Comparison of ENCODE assay signal across 8 cellular contexts in the genomic region with DNA sequence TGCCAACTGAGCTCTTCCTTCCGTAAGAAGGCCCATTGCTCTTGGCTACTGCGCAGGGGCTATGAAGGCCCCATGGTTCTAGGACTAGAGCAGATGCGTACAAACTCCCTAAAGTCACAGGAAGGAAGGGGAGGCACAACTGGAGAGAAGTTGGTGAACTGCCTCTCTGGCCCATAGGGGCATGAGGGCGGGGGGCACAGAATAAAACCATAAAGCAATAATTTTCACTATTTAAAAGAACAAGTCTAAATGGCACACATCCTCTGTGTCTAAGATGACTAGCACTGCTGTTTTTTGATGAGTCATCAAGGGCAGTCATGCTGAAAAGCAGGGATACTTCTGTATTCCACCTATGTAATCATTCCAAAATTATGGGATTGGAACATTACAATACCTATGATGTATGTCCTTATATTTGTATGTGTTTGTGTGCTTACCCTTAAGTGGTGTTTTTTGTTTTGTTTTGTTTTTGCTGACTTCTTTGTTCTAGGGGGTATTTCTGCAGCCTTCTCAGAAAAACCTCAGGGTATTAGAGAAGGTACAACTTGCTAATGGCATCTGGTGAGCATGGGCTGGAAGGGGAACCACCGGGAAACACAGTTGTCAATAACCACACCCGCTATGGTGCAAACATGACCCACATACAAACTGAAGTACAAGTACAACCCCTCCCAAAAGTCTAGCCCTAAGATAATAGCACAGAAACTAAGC. TPM values are rescaled to one million over a fixed set of nuclear protein-coding genes. Genes with fewer than 3 reads are reported as not detected.
A peak's percentile ranks its signal among the peaks of the same experiment; 100 is the strongest.
DNase-seq lines count a peak whose midpoint lies in the region; ATAC-seq lines count a peak whose summit lies in the region.

No MANE protein-coding gene starts in this region.

- peaks cover 78% of the 10 kb centered on the region for H3K4me1 Mint-ChIP-seq in activated T-cell treated with anti-CD3 and anti-CD28 coated beads, Interleukin-2, amount 50 U/mL, for 24 hours (ENCODE audit: low read depth)
- peaks cover 88% of the 10 kb centered on the region for H3K4me1 Mint-ChIP-seq in stimulated activated naive CD8-positive, alpha-beta T cell treated with anti-CD3 and anti-CD28 coated beads, Interleukin-15, Interleukin-2, amounts not matched to agents 100 ng/mL and 50 ng/mL, for 24 hours (ENCODE audit: low read depth)

- intact Hi-C loops in left ventricle myocardium superior (cut with micrococcal nuclease): no loop called here

- peaks cover 20% of the 10 kb centered on the region for H3K36me3 Mint-ChIP-seq in activated T-cell treated with anti-CD3 and anti-CD28 coated beads, Interleukin-2, amount 50 U/mL, for 24 hours (ENCODE audit: low read depth)
- H3K36me3 Mint-ChIP-seq in stimulated activated naive CD8-positive, alpha-beta T cell treated with anti-CD3 and anti-CD28 coated beads, Interleukin-15, Interleukin-2, amounts not matched to agents 100 ng/mL and 50 ng/mL, for 24 hours (ENCODE audit: low read depth): peaks cover 19% of the 10 kb centered on the region

- no peaks in the 10 kb centered on the region for H3K9me3 Mint-ChIP-seq in activated T-cell treated with anti-CD3 and anti-CD28 coated beads, Interleukin-2, amount 50 U/mL, for 24 hours
- H3K9me3 Mint-ChIP-seq in stimulated activated naive CD8-positive, alpha-beta T cell treated with anti-CD3 and anti-CD28 coated beads, Interleukin-15, Interleukin-2, amounts not matched to agents 100 ng/mL and 50 ng/mL, for 24 hours: no peaks in the 10 kb centered on the region

- H3K4me3 Mint-ChIP-seq in activated T-cell treated with anti-CD3 and anti-CD28 coated beads, Interleukin-2, amount 50 U/mL, for 24 hours: peak overlapping the region; percentile 12
- peak overlapping the region; percentile 36 for H3K4me3 Mint-ChIP-seq in stimulated activated naive CD8-positive, alpha-beta T cell treated with anti-CD3 and anti-CD28 coated beads, Interleukin-15, Interleukin-2, amounts not matched to agents 100 ng/mL and 50 ng/mL, for 24 hours

- peak; percentile 59 for DNase-seq in EL
- peak; percentile 82 for DNase-seq in M059J (ENCODE audit: low read depth)
- DNase-seq in activated T-cell treated with anti-CD3 and anti-CD28 coated beads, Interleukin-2, amount 50 U/mL, for 24 hours: no peak
- no peak for DNase-seq in left ventricle myocardium superior
- no peak for DNase-seq in mesenteric fat pad (ENCODE audit: low spot score)

- H3K27me3 Mint-ChIP-seq in activated T-cell treated with anti-CD3 and anti-CD28 coated beads, Interleukin-2, amount 50 U/mL, for 24 hours: no peaks in the 10 kb centered on the region
- H3K27me3 Mint-ChIP-seq in stimulated activated naive CD8-positive, alpha-beta T cell treated with anti-CD3 and anti-CD28 coated beads, Interleukin-15, Interleukin-2, amounts not matched to agents 100 ng/mL and 50 ng/mL, for 24 hours: no peaks in the 10 kb centered on the region

- ATAC-seq in GM21717 (IDR thresholded peaks at IDR 0.05; ENCODE audit: unreplicated experiment) (peak; percentile 47), left ventricle myocardium superior (peak; percentile 40), GM18858 (IDR thresholded peaks at IDR 0.05; ENCODE audit: unreplicated experiment) (no peak)

- H3K27ac Mint-ChIP-seq in activated T-cell treated with anti-CD3 and anti-CD28 coated beads, Interleukin-2, amount 50 U/mL, for 24 hours: peak overlapping the region; percentile 94
- peak overlapping the region; percentile 63 for H3K27ac Mint-ChIP-seq in stimulated activated naive CD8-positive, alpha-beta T cell treated with anti-CD3 and anti-CD28 coated beads, Interleukin-15, Interleukin-2, amounts not matched to agents 100 ng/mL and 50 ng/mL, for 24 hours

RNA-seq across cellular contexts. Expression of a gene that starts 36.9 kb away (rescaled TPM):
- 30.2 and 46.0 TPM in 2 replicates for total RNA-seq in M059J (2014; rRNA removed; shearing (Covaris generic))
- total RNA-seq in left ventricle myocardium superior (37.2 TPM), mesenteric fat pad (54.2 TPM)

Comparison
In these comparisons a context has a peak if more than half of its experiments do, and no peak if none do; other contexts are left out.
1. DNase-seq: peak in EL (single experiment) and M059J (single experiment); none in activated T-cell treated with anti-CD3 and anti-CD28 coated beads, Interleukin-2, amount 50 U/mL, for 24 hours (single experiment), left ventricle myocardium superior (single experiment) and mesenteric fat pad (single experiment).